Comparison of ENCODE assay signal across 1 cellular context in the genomic region with DNA sequence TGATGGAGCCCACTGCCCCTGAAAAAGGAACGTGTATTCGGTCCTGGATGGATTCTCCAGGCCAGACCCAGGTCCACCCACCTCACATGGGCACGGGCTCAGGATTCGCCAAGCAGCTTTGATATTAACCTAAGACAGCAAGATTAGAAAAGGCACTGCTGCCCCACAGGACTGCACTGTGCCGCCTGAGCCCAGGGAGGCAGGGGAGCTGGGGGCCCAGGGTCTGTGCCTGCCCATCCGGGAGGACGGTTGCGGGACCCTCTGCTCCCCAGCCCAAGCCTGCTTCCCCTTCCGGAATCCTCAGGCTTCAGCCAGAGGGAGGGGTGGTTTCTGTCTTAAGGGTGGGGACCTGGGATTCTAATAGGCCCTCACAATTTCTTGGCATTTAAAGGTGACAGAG.
TF ChIP-seq lines count a peak whose summit lies in the region.

No MANE protein-coding gene starts in this region.

TF ChIP-seq in GM23338, 12 proteins besides CTCF, POLR2A, EP300 and RAD21 (continued from another document):
- no peak for TF ChIP-seq ZNF462 (CRISPR knock-in tag; IDR thresholded peaks at IDR 0.05)
- no peak for TF ChIP-seq REST (IDR thresholded peaks at IDR 0.05; ENCODE audit: unreplicated experiment)
- TF ChIP-seq STAT1 (IDR thresholded peaks at IDR 0.05; ENCODE audit: unreplicated experiment) = no peak
- TF ChIP-seq POLR2AphosphoS5 (IDR thresholded peaks at IDR 0.05; ENCODE audit: low read depth) = no peak
